In the genomic region with DNA sequence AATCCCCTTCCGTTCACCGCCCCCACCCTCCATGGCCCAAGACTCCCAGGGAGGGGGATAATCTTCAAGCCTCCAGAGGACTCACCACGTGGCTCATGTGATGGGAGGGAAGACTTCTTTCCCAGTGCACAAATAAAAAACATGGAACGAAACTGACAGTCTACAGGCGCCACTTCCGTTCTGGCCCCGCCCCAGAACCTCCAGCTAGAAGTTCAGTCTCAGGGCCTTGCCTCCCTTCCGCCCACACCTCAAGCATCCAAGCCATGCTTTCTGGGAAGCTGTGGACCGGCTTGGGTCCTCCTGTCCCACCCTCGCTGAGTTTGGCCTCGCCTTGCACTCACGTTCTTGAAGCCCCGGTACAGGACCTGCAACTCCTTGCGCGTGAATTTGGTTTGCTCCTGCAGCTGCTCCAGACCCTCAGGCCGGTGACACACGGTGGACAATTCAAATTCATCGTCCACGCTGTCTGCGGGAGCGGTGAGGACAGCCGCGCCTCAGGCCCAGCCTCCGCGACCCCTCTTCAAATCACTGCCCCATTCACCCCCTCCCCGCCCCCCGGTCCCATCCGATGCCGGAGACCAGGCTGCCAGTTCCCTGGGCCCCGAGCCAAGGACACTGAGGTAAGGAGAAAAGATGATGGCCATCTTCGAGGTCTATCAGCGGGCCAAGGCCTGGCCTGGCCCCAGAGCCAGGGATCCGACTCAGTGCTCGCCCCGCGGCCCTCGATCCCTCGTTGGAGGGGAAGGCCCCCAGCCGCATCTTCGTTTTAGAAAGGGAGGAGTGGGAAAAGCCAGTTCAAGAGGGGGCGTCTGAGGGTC, we compare ENCODE assay signal across 1 cellular context.
TF ChIP-seq lines count a peak whose summit lies in the region.

No MANE protein-coding gene starts in this region.

TF ChIP-seq in H1, 55 proteins besides CTCF, POLR2A, EP300 and RAD21:
- TF ChIP-seq, protein P1, sequence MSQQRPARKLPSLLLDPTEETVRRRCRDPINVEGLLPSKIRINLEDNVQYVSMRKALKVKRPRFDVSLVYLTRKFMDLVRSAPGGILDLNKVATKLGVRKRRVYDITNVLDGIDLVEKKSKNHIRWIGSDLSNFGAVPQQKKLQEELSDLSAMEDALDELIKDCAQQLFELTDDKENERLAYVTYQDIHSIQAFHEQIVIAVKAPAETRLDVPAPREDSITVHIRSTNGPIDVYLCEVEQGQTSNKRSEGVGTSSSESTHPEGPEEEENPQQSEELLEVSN (IDR thresholded peaks at IDR 0.05), result 0 out of 2 replicates have a peak, but pooled peaks have one; percentile 23
- no peak for TF ChIP-seq ZNF274 (IDR thresholded peaks at IDR 0.05; ENCODE audit: borderline replicate concordance, extremely low read depth, low read length)
- TF ChIP-seq NRF1 (IDR thresholded peaks at IDR 0.05; ENCODE audit: low read depth, low read length), result no peak
- TF ChIP-seq KDM5A (IDR thresholded peaks at IDR 0.05; ENCODE audit: low read length), result no peak
- TF ChIP-seq TAF7 (optimal IDR thresholded peaks at IDR 0.05; ENCODE audit: borderline replicate concordance, low read depth, low read length), result no peak
- TF ChIP-seq, protein P2, sequence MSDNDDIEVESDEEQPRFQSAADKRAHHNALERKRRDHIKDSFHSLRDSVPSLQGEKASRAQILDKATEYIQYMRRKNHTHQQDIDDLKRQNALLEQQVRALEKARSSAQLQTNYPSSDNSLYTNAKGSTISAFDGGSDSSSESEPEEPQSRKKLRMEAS (IDR thresholded peaks at IDR 0.05), result peak; percentile 36; the same call in 1 of the 2 replicates
- TF ChIP-seq CHD1 (IDR thresholded peaks at IDR 0.05; ENCODE audit: low read depth, low read length), result no peak
- TF ChIP-seq, protein P3, sequence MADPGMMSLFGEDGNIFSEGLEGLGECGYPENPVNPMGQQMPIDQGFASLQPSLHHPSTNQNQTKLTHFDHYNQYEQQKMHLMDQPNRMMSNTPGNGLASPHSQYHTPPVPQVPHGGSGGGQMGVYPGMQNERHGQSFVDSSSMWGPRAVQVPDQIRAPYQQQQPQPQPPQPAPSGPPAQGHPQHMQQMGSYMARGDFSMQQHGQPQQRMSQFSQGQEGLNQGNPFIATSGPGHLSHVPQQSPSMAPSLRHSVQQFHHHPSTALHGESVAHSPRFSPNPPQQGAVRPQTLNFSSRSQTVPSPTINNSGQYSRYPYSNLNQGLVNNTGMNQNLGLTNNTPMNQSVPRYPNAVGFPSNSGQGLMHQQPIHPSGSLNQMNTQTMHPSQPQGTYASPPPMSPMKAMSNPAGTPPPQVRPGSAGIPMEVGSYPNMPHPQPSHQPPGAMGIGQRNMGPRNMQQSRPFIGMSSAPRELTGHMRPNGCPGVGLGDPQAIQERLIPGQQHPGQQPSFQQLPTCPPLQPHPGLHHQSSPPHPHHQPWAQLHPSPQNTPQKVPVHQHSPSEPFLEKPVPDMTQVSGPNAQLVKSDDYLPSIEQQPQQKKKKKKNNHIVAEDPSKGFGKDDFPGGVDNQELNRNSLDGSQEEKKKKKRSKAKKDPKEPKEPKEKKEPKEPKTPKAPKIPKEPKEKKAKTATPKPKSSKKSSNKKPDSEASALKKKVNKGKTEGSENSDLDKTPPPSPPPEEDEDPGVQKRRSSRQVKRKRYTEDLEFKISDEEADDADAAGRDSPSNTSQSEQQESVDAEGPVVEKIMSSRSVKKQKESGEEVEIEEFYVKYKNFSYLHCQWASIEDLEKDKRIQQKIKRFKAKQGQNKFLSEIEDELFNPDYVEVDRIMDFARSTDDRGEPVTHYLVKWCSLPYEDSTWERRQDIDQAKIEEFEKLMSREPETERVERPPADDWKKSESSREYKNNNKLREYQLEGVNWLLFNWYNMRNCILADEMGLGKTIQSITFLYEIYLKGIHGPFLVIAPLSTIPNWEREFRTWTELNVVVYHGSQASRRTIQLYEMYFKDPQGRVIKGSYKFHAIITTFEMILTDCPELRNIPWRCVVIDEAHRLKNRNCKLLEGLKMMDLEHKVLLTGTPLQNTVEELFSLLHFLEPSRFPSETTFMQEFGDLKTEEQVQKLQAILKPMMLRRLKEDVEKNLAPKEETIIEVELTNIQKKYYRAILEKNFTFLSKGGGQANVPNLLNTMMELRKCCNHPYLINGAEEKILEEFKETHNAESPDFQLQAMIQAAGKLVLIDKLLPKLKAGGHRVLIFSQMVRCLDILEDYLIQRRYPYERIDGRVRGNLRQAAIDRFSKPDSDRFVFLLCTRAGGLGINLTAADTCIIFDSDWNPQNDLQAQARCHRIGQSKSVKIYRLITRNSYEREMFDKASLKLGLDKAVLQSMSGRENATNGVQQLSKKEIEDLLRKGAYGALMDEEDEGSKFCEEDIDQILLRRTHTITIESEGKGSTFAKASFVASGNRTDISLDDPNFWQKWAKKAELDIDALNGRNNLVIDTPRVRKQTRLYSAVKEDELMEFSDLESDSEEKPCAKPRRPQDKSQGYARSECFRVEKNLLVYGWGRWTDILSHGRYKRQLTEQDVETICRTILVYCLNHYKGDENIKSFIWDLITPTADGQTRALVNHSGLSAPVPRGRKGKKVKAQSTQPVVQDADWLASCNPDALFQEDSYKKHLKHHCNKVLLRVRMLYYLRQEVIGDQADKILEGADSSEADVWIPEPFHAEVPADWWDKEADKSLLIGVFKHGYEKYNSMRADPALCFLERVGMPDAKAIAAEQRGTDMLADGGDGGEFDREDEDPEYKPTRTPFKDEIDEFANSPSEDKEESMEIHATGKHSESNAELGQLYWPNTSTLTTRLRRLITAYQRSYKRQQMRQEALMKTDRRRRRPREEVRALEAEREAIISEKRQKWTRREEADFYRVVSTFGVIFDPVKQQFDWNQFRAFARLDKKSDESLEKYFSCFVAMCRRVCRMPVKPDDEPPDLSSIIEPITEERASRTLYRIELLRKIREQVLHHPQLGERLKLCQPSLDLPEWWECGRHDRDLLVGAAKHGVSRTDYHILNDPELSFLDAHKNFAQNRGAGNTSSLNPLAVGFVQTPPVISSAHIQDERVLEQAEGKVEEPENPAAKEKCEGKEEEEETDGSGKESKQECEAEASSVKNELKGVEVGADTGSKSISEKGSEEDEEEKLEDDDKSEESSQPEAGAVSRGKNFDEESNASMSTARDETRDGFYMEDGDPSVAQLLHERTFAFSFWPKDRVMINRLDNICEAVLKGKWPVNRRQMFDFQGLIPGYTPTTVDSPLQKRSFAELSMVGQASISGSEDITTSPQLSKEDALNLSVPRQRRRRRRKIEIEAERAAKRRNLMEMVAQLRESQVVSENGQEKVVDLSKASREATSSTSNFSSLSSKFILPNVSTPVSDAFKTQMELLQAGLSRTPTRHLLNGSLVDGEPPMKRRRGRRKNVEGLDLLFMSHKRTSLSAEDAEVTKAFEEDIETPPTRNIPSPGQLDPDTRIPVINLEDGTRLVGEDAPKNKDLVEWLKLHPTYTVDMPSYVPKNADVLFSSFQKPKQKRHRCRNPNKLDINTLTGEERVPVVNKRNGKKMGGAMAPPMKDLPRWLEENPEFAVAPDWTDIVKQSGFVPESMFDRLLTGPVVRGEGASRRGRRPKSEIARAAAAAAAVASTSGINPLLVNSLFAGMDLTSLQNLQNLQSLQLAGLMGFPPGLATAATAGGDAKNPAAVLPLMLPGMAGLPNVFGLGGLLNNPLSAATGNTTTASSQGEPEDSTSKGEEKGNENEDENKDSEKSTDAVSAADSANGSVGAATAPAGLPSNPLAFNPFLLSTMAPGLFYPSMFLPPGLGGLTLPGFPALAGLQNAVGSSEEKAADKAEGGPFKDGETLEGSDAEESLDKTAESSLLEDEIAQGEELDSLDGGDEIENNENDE (IDR thresholded peaks at IDR 0.05; ENCODE audit: insufficient replicate concordance, low read length), result no peak
- TF ChIP-seq, protein P4, sequence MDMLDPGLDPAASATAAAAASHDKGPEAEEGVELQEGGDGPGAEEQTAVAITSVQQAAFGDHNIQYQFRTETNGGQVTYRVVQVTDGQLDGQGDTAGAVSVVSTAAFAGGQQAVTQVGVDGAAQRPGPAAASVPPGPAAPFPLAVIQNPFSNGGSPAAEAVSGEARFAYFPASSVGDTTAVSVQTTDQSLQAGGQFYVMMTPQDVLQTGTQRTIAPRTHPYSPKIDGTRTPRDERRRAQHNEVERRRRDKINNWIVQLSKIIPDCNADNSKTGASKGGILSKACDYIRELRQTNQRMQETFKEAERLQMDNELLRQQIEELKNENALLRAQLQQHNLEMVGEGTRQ (IDR thresholded peaks at IDR 0.05; ENCODE audit: low read length), result no peak
- no peak for TF ChIP-seq SIRT6 (IDR thresholded peaks at IDR 0.05; ENCODE audit: low read length)
- TF ChIP-seq BCL11A (IDR thresholded peaks at IDR 0.05; ENCODE audit: low read depth in 2 of 2, low read length in 2 of 2), result no peak
- no peak for TF ChIP-seq MAFK (IDR thresholded peaks at IDR 0.05; ENCODE audit: low read depth, low read length)
- TF ChIP-seq SIX5 (IDR thresholded peaks at IDR 0.05; ENCODE audit: low read depth, low read length), result no peak
- no peak for TF ChIP-seq CHD2 (IDR thresholded peaks at IDR 0.05; ENCODE audit: low read length)
